1 cellular context compared by ENCODE assay signal in the genomic region with DNA sequence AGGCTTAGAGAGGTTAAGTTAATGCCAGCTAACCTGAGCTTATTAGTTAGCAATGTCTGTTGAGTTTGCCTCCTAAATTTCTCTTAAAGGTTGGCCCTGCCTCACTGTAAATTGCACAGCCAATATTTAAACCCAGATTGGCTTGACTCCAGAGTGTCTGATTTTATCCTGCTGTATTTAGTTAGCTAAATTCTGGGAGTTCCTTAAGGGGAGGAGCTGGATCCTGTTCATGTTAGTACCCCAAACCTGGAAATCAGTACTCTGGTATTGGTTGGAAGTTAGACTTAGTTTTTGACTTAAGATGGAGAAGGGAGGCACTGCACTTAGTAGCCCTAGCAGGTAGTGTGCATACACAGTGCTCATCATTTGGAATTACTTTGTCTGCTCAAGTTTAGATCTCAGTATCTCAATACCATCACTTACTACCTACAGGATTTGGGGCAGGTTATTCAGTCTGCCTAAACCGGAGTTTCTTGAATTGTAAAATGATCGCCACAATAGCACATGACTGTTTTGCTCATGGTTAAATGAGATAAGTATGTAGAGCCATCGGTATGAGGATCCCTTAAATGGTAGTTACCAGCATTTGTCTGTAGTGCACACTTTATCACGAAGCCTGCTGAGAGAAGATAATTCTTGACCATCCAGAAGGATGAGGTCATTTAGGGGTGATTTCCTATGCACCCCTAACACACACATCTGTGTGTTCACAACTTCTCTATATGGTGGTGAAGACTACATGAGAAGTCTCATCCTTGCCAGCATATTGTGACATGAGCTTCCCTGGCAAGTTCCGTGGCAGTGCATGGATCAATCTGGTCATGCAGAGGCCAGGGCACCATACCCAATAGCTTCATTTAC.
TF ChIP-seq lines count a peak whose summit lies in the region.

No MANE protein-coding gene starts in this region.

TF ChIP-seq in K562, 482 proteins besides CTCF, POLR2A, EP300 and RAD21 (continued from another document and continues in another):
- TF ChIP-seq ZNF609 (CRISPR knock-in tag; IDR thresholded peaks at IDR 0.05; ENCODE audit: borderline replicate concordance): no peak
- no peak for TF ChIP-seq SPI1 (IDR thresholded peaks at IDR 0.05; ENCODE audit: borderline replicate concordance, low read depth, low read length)
- TF ChIP-seq, protein P1, sequence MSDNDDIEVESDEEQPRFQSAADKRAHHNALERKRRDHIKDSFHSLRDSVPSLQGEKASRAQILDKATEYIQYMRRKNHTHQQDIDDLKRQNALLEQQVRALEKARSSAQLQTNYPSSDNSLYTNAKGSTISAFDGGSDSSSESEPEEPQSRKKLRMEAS (CRISPR knock-in tag; IDR thresholded peaks at IDR 0.05): no peak
- no peak for TF ChIP-seq ZFX (CRISPR knock-in tag; IDR thresholded peaks at IDR 0.05)
- TF ChIP-seq, protein P2, sequence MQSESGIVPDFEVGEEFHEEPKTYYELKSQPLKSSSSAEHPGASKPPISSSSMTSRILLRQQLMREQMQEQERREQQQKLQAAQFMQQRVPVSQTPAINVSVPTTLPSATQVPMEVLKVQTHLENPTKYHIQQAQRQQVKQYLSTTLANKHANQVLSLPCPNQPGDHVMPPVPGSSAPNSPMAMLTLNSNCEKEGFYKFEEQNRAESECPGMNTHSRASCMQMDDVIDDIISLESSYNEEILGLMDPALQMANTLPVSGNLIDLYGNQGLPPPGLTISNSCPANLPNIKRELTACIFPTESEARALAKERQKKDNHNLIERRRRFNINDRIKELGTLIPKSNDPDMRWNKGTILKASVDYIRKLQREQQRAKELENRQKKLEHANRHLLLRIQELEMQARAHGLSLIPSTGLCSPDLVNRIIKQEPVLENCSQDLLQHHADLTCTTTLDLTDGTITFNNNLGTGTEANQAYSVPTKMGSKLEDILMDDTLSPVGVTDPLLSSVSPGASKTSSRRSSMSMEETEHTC (IDR thresholded peaks at IDR 0.05): peak; percentile 85
- TF ChIP-seq, protein P3, sequence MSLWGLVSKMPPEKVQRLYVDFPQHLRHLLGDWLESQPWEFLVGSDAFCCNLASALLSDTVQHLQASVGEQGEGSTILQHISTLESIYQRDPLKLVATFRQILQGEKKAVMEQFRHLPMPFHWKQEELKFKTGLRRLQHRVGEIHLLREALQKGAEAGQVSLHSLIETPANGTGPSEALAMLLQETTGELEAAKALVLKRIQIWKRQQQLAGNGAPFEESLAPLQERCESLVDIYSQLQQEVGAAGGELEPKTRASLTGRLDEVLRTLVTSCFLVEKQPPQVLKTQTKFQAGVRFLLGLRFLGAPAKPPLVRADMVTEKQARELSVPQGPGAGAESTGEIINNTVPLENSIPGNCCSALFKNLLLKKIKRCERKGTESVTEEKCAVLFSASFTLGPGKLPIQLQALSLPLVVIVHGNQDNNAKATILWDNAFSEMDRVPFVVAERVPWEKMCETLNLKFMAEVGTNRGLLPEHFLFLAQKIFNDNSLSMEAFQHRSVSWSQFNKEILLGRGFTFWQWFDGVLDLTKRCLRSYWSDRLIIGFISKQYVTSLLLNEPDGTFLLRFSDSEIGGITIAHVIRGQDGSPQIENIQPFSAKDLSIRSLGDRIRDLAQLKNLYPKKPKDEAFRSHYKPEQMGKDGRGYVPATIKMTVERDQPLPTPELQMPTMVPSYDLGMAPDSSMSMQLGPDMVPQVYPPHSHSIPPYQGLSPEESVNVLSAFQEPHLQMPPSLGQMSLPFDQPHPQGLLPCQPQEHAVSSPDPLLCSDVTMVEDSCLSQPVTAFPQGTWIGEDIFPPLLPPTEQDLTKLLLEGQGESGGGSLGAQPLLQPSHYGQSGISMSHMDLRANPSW (CRISPR knock-in tag; IDR thresholded peaks at IDR 0.05): no peak
- TF ChIP-seq CREBBP (IDR thresholded peaks at IDR 0.05; ENCODE audit: low read depth, low read length): no peak
- TF ChIP-seq SNAPC5 (CRISPR knock-in tag; IDR thresholded peaks at IDR 0.05): no peak
- TF ChIP-seq NR2F6 (CRISPR knock-in tag; IDR thresholded peaks at IDR 0.05): no peak
- peak in 1 of 2 experiments; percentile 77; a peak in 1 of 4 replicates for TF ChIP-seq ARNT (IDR thresholded peaks at IDR 0.05)
- peak; percentile 82 for TF ChIP-seq MYC (IDR thresholded peaks at IDR 0.05; ENCODE audit: low read depth, low read length)
- no peak for TF ChIP-seq MYC (CRISPR knock-in tag; IDR thresholded peaks at IDR 0.05; ENCODE audit: borderline replicate concordance, low read depth)
- TF ChIP-seq NR3C1 (CRISPR knock-in tag; IDR thresholded peaks at IDR 0.05): no peak
- TF ChIP-seq HINFP (tag; conservative IDR thresholded peaks at IDR 0.05; ENCODE audit: low read depth): peak; percentile 58; the same call in 1 of the 2 replicates
- TF ChIP-seq BRCA1 (IDR thresholded peaks at IDR 0.05): no peak
- no peak for TF ChIP-seq BRCA1 (CRISPR knock-in tag; IDR thresholded peaks at IDR 0.05)
- no peak for TF ChIP-seq LARP7 (IDR thresholded peaks at IDR 0.05)
- TF ChIP-seq, protein P4, sequence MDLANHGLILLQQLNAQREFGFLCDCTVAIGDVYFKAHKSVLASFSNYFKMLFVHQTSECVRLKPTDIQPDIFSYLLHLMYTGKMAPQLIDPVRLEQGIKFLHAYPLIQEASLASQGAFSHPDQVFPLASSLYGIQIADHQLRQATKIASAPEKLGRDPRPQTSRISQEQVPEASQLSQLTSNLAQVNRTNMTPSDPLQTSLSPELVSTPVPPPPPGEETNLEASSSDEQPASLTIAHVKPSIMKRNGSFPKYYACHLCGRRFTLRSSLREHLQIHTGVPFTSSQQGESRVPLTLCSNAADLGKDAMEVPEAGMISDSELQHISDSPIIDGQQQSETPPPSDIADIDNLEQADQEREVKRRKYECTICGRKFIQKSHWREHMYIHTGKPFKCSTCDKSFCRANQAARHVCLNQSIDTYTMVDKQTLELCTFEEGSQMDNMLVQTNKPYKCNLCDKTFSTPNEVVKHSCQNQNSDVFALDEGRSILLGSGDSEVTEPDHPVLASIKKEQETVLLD (IDR thresholded peaks at IDR 0.05): no peak
- TF ChIP-seq SRSF3 (IDR thresholded peaks at IDR 0.05; ENCODE audit: insufficient read depth, low read length): no peak
- TF ChIP-seq SNRNP70 (optimal IDR thresholded peaks at IDR 0.05; ENCODE audit: low read depth, low read length): no peak
- TF ChIP-seq RBM14 (IDR thresholded peaks at IDR 0.05; ENCODE audit: borderline replicate concordance, insufficient read depth, low read depth, low read length): no peak
- no peak for TF ChIP-seq SMAD2 (IDR thresholded peaks at IDR 0.05; ENCODE audit: low read depth, low read length)
- TF ChIP-seq POLR2AphosphoS5 (IDR thresholded peaks at IDR 0.05; ENCODE audit: control insufficient read depth, insufficient read depth, low read depth, low read length): peak; percentile 84
- TF ChIP-seq PHF8 (IDR thresholded peaks at IDR 0.05; ENCODE audit: borderline replicate concordance, low read length): no peak
- no peak for TF ChIP-seq CAMTA2 (CRISPR knock-in tag; conservative IDR thresholded peaks at IDR 0.05)
- TF ChIP-seq HNRNPL (IDR thresholded peaks at IDR 0.05; ENCODE audit: low read depth, low read length): no peak
- TF ChIP-seq, protein P5, sequence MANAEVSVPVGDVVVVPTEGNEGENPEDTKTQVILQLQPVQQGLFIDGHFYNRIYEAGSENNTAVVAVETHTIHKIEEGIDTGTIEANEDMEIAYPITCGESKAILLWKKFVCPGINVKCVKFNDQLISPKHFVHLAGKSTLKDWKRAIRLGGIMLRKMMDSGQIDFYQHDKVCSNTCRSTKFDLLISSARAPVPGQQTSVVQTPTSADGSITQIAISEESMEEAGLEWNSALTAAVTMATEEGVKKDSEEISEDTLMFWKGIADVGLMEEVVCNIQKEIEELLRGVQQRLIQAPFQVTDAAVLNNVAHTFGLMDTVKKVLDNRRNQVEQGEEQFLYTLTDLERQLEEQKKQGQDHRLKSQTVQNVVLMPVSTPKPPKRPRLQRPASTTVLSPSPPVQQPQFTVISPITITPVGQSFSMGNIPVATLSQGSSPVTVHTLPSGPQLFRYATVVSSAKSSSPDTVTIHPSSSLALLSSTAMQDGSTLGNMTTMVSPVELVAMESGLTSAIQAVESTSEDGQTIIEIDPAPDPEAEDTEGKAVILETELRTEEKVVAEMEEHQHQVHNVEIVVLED (CRISPR knock-in tag; IDR thresholded peaks at IDR 0.05): no peak
- peak; percentile 53 for TF ChIP-seq SP1 (CRISPR knock-in tag; IDR thresholded peaks at IDR 0.05)
- TF ChIP-seq SMARCA4 (IDR thresholded peaks at IDR 0.05): peak; percentile 97
- peak; percentile 79 for TF ChIP-seq HDAC3 (IDR thresholded peaks at IDR 0.05; ENCODE audit: borderline replicate concordance, partially characterized antibody)
- TF ChIP-seq ZNF175 (CRISPR knock-in tag; IDR thresholded peaks at IDR 0.05; ENCODE audit: low read depth): no peak; the same call in none of the 2 replicates
- no peak for TF ChIP-seq RBBP5 (IDR thresholded peaks at IDR 0.05; ENCODE audit: borderline replicate concordance, insufficient read depth, low read length, poor library complexity, severe bottlenecking)
- no peak for TF ChIP-seq THAP12 (CRISPR knock-in tag; IDR thresholded peaks at IDR 0.05)
- TF ChIP-seq TEAD4 (IDR thresholded peaks at IDR 0.05; ENCODE audit: low read length): peak; percentile 97
- no peak for TF ChIP-seq TEAD4 (CRISPR knock-in tag; IDR thresholded peaks at IDR 0.05; ENCODE audit: borderline replicate concordance)
- no peak for TF ChIP-seq HMG20A (CRISPR knock-in tag; conservative IDR thresholded peaks at IDR 0.05)
- peak; percentile 88; the same call in 1 of the 2 replicates for TF ChIP-seq ARID3A (IDR thresholded peaks at IDR 0.05; ENCODE audit: borderline replicate concordance, low read depth, low read length)
- no peak for TF ChIP-seq ILK (tag; IDR thresholded peaks at IDR 0.05; ENCODE audit: borderline replicate concordance, low read depth)
